Comparison of ENCODE assay signal across 8 cellular contexts in genomic region chr6:30885481-30885998, GRCh38. TPM values are rescaled to one million over a fixed set of nuclear protein-coding genes. Genes with fewer than 3 reads are reported as not detected.
DNase-seq lines count a peak whose midpoint lies in the region; ATAC-seq and TF ChIP-seq lines count a peak whose summit lies in the region.

No MANE protein-coding gene starts in this region.

- no peak for DNase-seq in stimulated activated naive CD8-positive, alpha-beta T cell treated with anti-CD3 and anti-CD28 coated beads, Interleukin-15, Interleukin-2, amounts not matched to agents 100 U/mL and 50 U/mL, for 24 hours
- DNase-seq in SK-N-SH = peak; percentile 12
- DNase-seq in fibroblast of lung (ENCODE audit: low read depth in 2 of 2) = peak in 1 of 2 donors; percentile 32
- DNase-seq in neural progenitor cell (ENCODE audit: low spot score) = peak; percentile 26
- no peak for DNase-seq in stimulated activated CD4-positive, alpha-beta T cell treated with anti-CD3 and anti-CD28 coated beads, Interleukin-1b, Interleukin-23, amount 100 ng/mL, for 48 hours

- POLR2A ChIA-PET in SK-N-SH (lab: Yijun Ruan, JAX) = no interaction called here

- H3K9me3 ChIP-seq in SK-N-SH = no peaks in the 10 kb centered on the region
- H3K9me3 ChIP-seq in fibroblast of lung (ENCODE audit: control insufficient read depth, insufficient read depth, low read depth, low read length) = no peaks in the 10 kb centered on the region
- no peaks in the 10 kb centered on the region for H3K9me3 ChIP-seq in neural progenitor cell (ENCODE audit: low read depth)

- H3K9ac ChIP-seq in SK-N-SH (peak overlapping the region; percentile 71), fibroblast of lung (ENCODE audit: insufficient read depth, low read length) (peak overlapping the region; percentile 13), neural progenitor cell (peak overlapping the region; percentile 74)

- WGBS in SK-N-SH (ENCODE audit: low lambda C conversion rate) = 26% methylated on average over 7 of the region's 7 CpGs

- H3K79me2 ChIP-seq in SK-N-SH (ENCODE audit: insufficient read depth) (peaks cover 58% of the 10 kb centered on the region), fibroblast of lung (ENCODE audit: control insufficient read depth, insufficient read depth, low read length) (no peaks in the 10 kb centered on the region), neural progenitor cell (ENCODE audit: low read depth) (peaks cover 97% of the 10 kb centered on the region)

- peaks cover 20 to 36% of the 10 kb centered on the region in 2 experiments; a peak in 3 of 4 replicates for H3K4me1 ChIP-seq in SK-N-SH (ENCODE audit: control insufficient read depth in 1 of 2, insufficient read depth in 2 of 2, low read depth in 1 of 2, low read length in 1 of 2)
- H3K4me1 ChIP-seq in fibroblast of lung (ENCODE audit: control insufficient read depth, extremely low read depth, insufficient read depth, low read length) = peaks cover 23% of the 10 kb centered on the region
- peaks cover 51% of the 10 kb centered on the region for H3K4me1 ChIP-seq in neural progenitor cell

- CTCF ChIA-PET in SK-N-SH (lab: Yijun Ruan, JAX) = interaction anchor here (0.6 to 1.8 kb wide), 5 partner anchors 30 to 481 kb away, joined by 3 to 5 read pairs (median 3); no protein-coding TSS in a partner anchor

- H4K20me1 ChIP-seq in SK-N-SH (ENCODE audit: insufficient read depth) = no peaks in the 10 kb centered on the region
- H4K20me1 ChIP-seq in fibroblast of lung (ENCODE audit: control insufficient read depth, extremely low read depth, insufficient read depth, low read length) = no peaks in the 10 kb centered on the region
- peaks cover 69% of the 10 kb centered on the region for H4K20me1 ChIP-seq in neural progenitor cell (ENCODE audit: low read depth)

- H3K9me2 ChIP-seq in SK-N-SH = no peaks in the 10 kb centered on the region

- H3K4me1 Mint-ChIP-seq in stimulated activated naive CD8-positive, alpha-beta T cell treated with anti-CD3 and anti-CD28 coated beads, Interleukin-15, Interleukin-2, amounts not matched to agents 100 ng/mL and 50 ng/mL, for 24 hours (ENCODE audit: low read depth) = peaks cover 37% of the 10 kb centered on the region
- H3K4me1 Mint-ChIP-seq in neural progenitor cell = peaks cover 68% of the 10 kb centered on the region

- no peak for ATAC-seq in stimulated activated naive CD8-positive, alpha-beta T cell treated with anti-CD3 and anti-CD28 coated beads, Interleukin-15, Interleukin-2, amounts not matched to agents 100 U/mL and 50 U/mL, for 24 hours
- ATAC-seq in HG03159 (IDR thresholded peaks at IDR 0.05; ENCODE audit: unreplicated experiment) (no peak), GM21619 (IDR thresholded peaks at IDR 0.05; ENCODE audit: unreplicated experiment) (no peak)

- no peaks in the 10 kb centered on the region for H3K9me3 Mint-ChIP-seq in stimulated activated naive CD8-positive, alpha-beta T cell treated with anti-CD3 and anti-CD28 coated beads, Interleukin-15, Interleukin-2, amounts not matched to agents 100 ng/mL and 50 ng/mL, for 24 hours
- H3K9me3 Mint-ChIP-seq in neural progenitor cell = no peaks in the 10 kb centered on the region

- H2AFZ ChIP-seq in SK-N-SH (ENCODE audit: low read depth) (no peak overlapping the region), fibroblast of lung (ENCODE audit: low read length) (peak overlapping the region; percentile 2), neural progenitor cell (replicated peaks) (no peak overlapping the region)

- TF ChIP-seq RAD21 in SK-N-SH (IDR thresholded peaks at IDR 0.05; ENCODE audit: low read length) = no peak

- H3F3A ChIP-seq in SK-N-SH (replicated peaks; ENCODE audit: insufficient read depth) = peaks cover 16% of the 10 kb centered on the region
- peaks cover 63% of the 10 kb centered on the region for H3F3A ChIP-seq in neural progenitor cell (ENCODE audit: low read depth)

- H3K27ac Mint-ChIP-seq in stimulated activated naive CD8-positive, alpha-beta T cell treated with anti-CD3 and anti-CD28 coated beads, Interleukin-15, Interleukin-2, amounts not matched to agents 100 ng/mL and 50 ng/mL, for 24 hours = peak overlapping the region; percentile 73
- peak overlapping the region; percentile 100 for H3K27ac Mint-ChIP-seq in neural progenitor cell

- no peaks in the 10 kb centered on the region for H3K27me3 Mint-ChIP-seq in stimulated activated naive CD8-positive, alpha-beta T cell treated with anti-CD3 and anti-CD28 coated beads, Interleukin-15, Interleukin-2, amounts not matched to agents 100 ng/mL and 50 ng/mL, for 24 hours
- peaks cover 14% of the 10 kb centered on the region for H3K27me3 Mint-ChIP-seq in neural progenitor cell (ENCODE audit: insufficient read depth, low read depth)

- H3K27me3 ChIP-seq in SK-N-SH (ENCODE audit: insufficient read depth) = no peaks in the 10 kb centered on the region
- no peaks in the 10 kb centered on the region for H3K27me3 ChIP-seq in fibroblast of lung (ENCODE audit: control insufficient read depth, insufficient read depth, low read length)
- no peaks in the 10 kb centered on the region for H3K27me3 ChIP-seq in neural progenitor cell

- H3K27ac ChIP-seq in SK-N-SH (ENCODE audit: low read depth in 2 of 2, low read length in 1 of 2) (peak overlapping the region; percentile 60 to 83), fibroblast of lung (ENCODE audit: insufficient read depth, low read length) (no peak overlapping the region), neural progenitor cell (peak overlapping the region; percentile 91)

- H3K4me3 ChIP-seq in SK-N-SH (ENCODE audit: low read depth in 2 of 2, low read length in 1 of 2) (peak overlapping the region; percentile 62 to 69), fibroblast of lung (replicated peaks in 1 of 4; ENCODE audit: control extremely low read depth in 1 of 4, insufficient read depth in 1 of 4, low read depth in 3 of 4, low read length in 4 of 4) (peak overlapping the region; percentile 44 to 81 (median 60)), neural progenitor cell (peak overlapping the region; percentile 74)

- no peak for TF ChIP-seq EP300 in SK-N-SH (IDR thresholded peaks at IDR 0.05; ENCODE audit: borderline replicate concordance in 1 of 2, low read depth in 1 of 2, low read length in 1 of 2)

- H3K4me2 ChIP-seq in SK-N-SH (peak overlapping the region; percentile 99), fibroblast of lung (ENCODE audit: extremely low read depth, insufficient read depth, low read length) (peak overlapping the region; percentile 83), neural progenitor cell (peak overlapping the region; percentile 99)

- TF ChIP-seq CTCF in SK-N-SH (IDR thresholded peaks at IDR 0.05) = no peak
- TF ChIP-seq CTCF in fibroblast of lung (conservative IDR thresholded peaks at IDR 0.05 in 1 of 2, IDR thresholded peaks at IDR 0.05 in 1 of 2; ENCODE audit: low read depth in 1 of 2, low read length in 2 of 2) = no peak
- TF ChIP-seq CTCF in neural progenitor cell (IDR thresholded peaks at IDR 0.05) = no peak

- no peaks in the 10 kb centered on the region for H3K36me3 Mint-ChIP-seq in stimulated activated naive CD8-positive, alpha-beta T cell treated with anti-CD3 and anti-CD28 coated beads, Interleukin-15, Interleukin-2, amounts not matched to agents 100 ng/mL and 50 ng/mL, for 24 hours (ENCODE audit: low read depth)
- peaks cover 17% of the 10 kb centered on the region for H3K36me3 Mint-ChIP-seq in neural progenitor cell

- H3K36me3 ChIP-seq in SK-N-SH (replicated peaks in 1 of 2; ENCODE audit: control insufficient read depth in 1 of 2, insufficient read depth in 2 of 2, low read length in 1 of 2) (peaks cover 0 to 12% of the 10 kb centered on the region in 2 experiments), fibroblast of lung (ENCODE audit: control insufficient read depth, insufficient read depth, low read length) (no peaks in the 10 kb centered on the region), neural progenitor cell (peaks cover 4% of the 10 kb centered on the region)

- peak overlapping the region; percentile 76 for H3K4me3 Mint-ChIP-seq in stimulated activated naive CD8-positive, alpha-beta T cell treated with anti-CD3 and anti-CD28 coated beads, Interleukin-15, Interleukin-2, amounts not matched to agents 100 ng/mL and 50 ng/mL, for 24 hours
- peak overlapping the region; percentile 88 for H3K4me3 Mint-ChIP-seq in neural progenitor cell

RNA-seq across cellular contexts. Expression of gene DDR1, which starts 1.2 kb away (rescaled TPM):
- polyA plus RNA-seq in SK-N-SH (2012; rRNA removed) (40.2 and 52.8 TPM in 2 replicates), fibroblast of lung (6.2 and 10.9 TPM in 2 replicates)
- polyA plus RNA-seq in SK-N-SH (2012; cell fraction: cytosol; rRNA removed) = 32.1 and 42.6 TPM in 2 replicates
- 82.7 and 101 TPM in 2 replicates for polyA plus RNA-seq in SK-N-SH (2012; cell fraction: nucleus; rRNA removed)
- total RNA-seq in fibroblast of lung (16.7 and 17.5 TPM in 2 replicates), neural progenitor cell (ENCODE audit: low replicate concordance) (85.3 and 234 TPM in 2 replicates)
- 10.7 and 18.4 TPM in 2 replicates for polyA plus RNA-seq in fibroblast of lung (2012)
- polyA minus RNA-seq in fibroblast of lung (ENCODE audit: low replicate concordance) = 14.7 and 61.1 TPM in 2 replicates

RNA-seq across cellular contexts. Expression of gene GTF2H4, which starts 22.5 kb away (rescaled TPM):
- 30.7 and 34.9 TPM in 2 replicates for polyA plus RNA-seq in SK-N-SH (2012; rRNA removed)
- 17.5 and 22.3 TPM in 2 replicates for polyA plus RNA-seq in SK-N-SH (2012; cell fraction: cytosol; rRNA removed)
- polyA plus RNA-seq in SK-N-SH (2012; cell fraction: nucleus; rRNA removed) = 116 and 138 TPM in 2 replicates
- 8.7 and 12.2 TPM in 2 replicates for total RNA-seq in fibroblast of lung
- polyA plus RNA-seq in fibroblast of lung = 15.3 and 25.3 TPM in 2 replicates
- 11.9 and 19.3 TPM in 2 replicates for polyA plus RNA-seq in fibroblast of lung (2012)
- 20.4 and 21.8 TPM in 2 replicates for polyA minus RNA-seq in fibroblast of lung (ENCODE audit: low replicate concordance)
- total RNA-seq in neural progenitor cell (ENCODE audit: low replicate concordance) = 29.2 and 50.0 TPM in 2 replicates

RNA-seq across cellular contexts. Expression of gene VARS2, which starts 28.5 kb away (rescaled TPM):
- polyA plus RNA-seq in SK-N-SH (2012; rRNA removed) (31.2 TPM in 2 replicates), fibroblast of lung (6.8 and 11.4 TPM in 2 replicates)
- 10.5 and 13.7 TPM in 2 replicates for polyA plus RNA-seq in SK-N-SH (2012; cell fraction: cytosol; rRNA removed)
- 139 and 142 TPM in 2 replicates for polyA plus RNA-seq in SK-N-SH (2012; cell fraction: nucleus; rRNA removed)
- total RNA-seq in fibroblast of lung (13.1 and 20.5 TPM in 2 replicates), neural progenitor cell (ENCODE audit: low replicate concordance) (21.5 and 64.6 TPM in 2 replicates)
- polyA plus RNA-seq in fibroblast of lung (2012) = 8.9 and 18.5 TPM in 2 replicates
- 10.8 and 31.9 TPM in 2 replicates for polyA minus RNA-seq in fibroblast of lung (ENCODE audit: low replicate concordance)

RNA-seq across cellular contexts. Expression of gene SFTA2, which starts 46.4 kb away (rescaled TPM):
- polyA plus RNA-seq in SK-N-SH (2012; rRNA removed) = not detected in 2 replicates
- not detected in 2 replicates for polyA plus RNA-seq in SK-N-SH (2012; cell fraction: cytosol; rRNA removed)
- 0.09 TPM in 1 of 2 replicates, not detected in the other for polyA plus RNA-seq in SK-N-SH (2012; cell fraction: nucleus; rRNA removed)
- total RNA-seq in fibroblast of lung = not detected in 2 replicates
- not detected in 2 replicates for polyA plus RNA-seq in fibroblast of lung
- polyA plus RNA-seq in fibroblast of lung (2012) = not detected in 2 replicates
- not detected in 2 replicates for polyA minus RNA-seq in fibroblast of lung (ENCODE audit: low replicate concordance)
- not detected in 2 replicates for total RNA-seq in neural progenitor cell (ENCODE audit: low replicate concordance)

RNA-seq across cellular contexts. Expression of gene MUCL3, which starts 55.2 kb away (rescaled TPM):
- not detected in 2 replicates for polyA plus RNA-seq in SK-N-SH (2012; rRNA removed)
- polyA plus RNA-seq in SK-N-SH (2012; cell fraction: cytosol; rRNA removed) = 0.01 TPM in 2 replicates
- polyA plus RNA-seq in SK-N-SH (2012; cell fraction: nucleus; rRNA removed) = not detected in 2 replicates
- total RNA-seq in fibroblast of lung = not detected in 2 replicates
- polyA plus RNA-seq in fibroblast of lung = 0.01 TPM in 1 of 2 replicates, not detected in the other
- polyA plus RNA-seq in fibroblast of lung (2012) = not detected in 2 replicates
- not detected in 2 replicates for polyA minus RNA-seq in fibroblast of lung (ENCODE audit: low replicate concordance)
- 0.03 TPM in 1 of 2 replicates, not detected in the other for total RNA-seq in neural progenitor cell (ENCODE audit: low replicate concordance)

Comparison
In these comparisons a context has a peak if more than half of its experiments do, and no peak if none do; other contexts are left out.
1. DNase-seq: peak in SK-N-SH (single experiment) and neural progenitor cell (single experiment); none in stimulated activated naive CD8-positive, alpha-beta T cell treated with anti-CD3 and anti-CD28 coated beads, Interleukin-15, Interleukin-2, amounts not matched to agents 100 U/mL and 50 U/mL, for 24 hours (single experiment) and stimulated activated CD4-positive, alpha-beta T cell treated with anti-CD3 and anti-CD28 coated beads, Interleukin-1b, Interleukin-23, amount 100 ng/mL, for 48 hours (single experiment).
2. H3K9ac ChIP-seq: peak in every context shown above with its lines; median percentile 74 in neural progenitor cell; 71 in SK-N-SH; 13 in fibroblast of lung.
3. Peak in every context shown above with its lines, with median percentiles within 50 percentile points of each other: H3K4me2 ChIP-seq and H3K4me3 ChIP-seq.